20 cellular contexts compared by ENCODE assay signal in the genomic region with DNA sequence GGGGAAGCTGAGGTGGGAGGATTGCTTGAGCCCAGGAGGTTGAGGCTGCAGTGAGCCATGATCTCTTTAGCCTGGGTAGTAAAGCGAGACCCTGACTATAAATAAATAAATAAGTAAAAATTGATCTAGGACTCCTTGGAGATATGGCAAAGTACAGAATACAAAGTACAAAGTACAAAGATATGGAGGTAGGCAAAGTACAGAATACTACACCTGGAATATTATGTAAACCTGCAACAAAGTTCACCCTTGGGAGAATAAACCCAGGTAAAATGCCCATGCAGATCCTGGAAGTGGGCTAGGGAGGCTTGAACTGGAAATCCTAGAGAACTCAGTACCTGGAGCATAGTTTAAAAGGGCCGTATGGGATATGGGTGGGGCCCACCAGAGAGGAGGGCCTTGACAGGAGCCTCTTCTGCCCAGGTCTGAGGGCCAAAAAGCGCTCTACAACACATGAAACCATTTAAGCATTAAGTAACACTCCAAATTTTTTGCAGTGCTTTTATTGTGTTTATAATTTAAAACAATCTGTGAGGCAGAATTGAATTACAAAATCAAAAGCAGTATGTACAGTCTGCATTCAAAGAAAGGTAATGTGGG. TPM values are rescaled to one million over a fixed set of nuclear protein-coding genes. Genes with fewer than 3 reads are reported as not detected.
DNase-seq lines count a peak whose midpoint lies in the region; ATAC-seq, FAIRE-seq and TF ChIP-seq lines count a peak whose summit lies in the region.
"Had no signal": no experiment of that assay in that cellular context is flagged by ENCODE, and none has a peak within 500 bp of the region (broad histone marks: within the 10 kb centered on the region; RNA-seq: fewer than 3 reads in every experiment).

No MANE protein-coding gene starts in this region.

- intact Hi-C loops in HepG2 (cut with micrococcal nuclease; ENCODE audit: unreplicated experiment) = no loop called here
- intact Hi-C loops in vagina (cut with DNase I) = loop anchor here (5.0 to 10.0 kb wide), 2 partner anchors 168 to 355 kb away; no protein-coding TSS in a partner anchor

- TF ChIP-seq POLR2A in HepG2 (IDR thresholded peaks at IDR 0.05; ENCODE audit: insufficient read depth in 1 of 2, low read depth in 2 of 2, low read length in 2 of 2) = no peak
- no peak for TF ChIP-seq POLR2A in vagina (IDR thresholded peaks at IDR 0.05)

- no peak overlapping the region for H3K4me3 ChIP-seq in HepG2 (replicated peaks in 1 of 3; ENCODE audit: insufficient read depth in 1 of 3, low read depth in 2 of 3, low read length in 3 of 3)
- H3K4me3 ChIP-seq in vagina = no peak overlapping the region
- H3K4me3 ChIP-seq: GM23248 had no signal

- in situ Hi-C loops in HepG2 (cut with HindIII; ENCODE audit: extremely low pct_ligation_motif_present, low pct_unique_long_range_greater_than_20kb) = no loop called here

- peaks cover 5% of the 10 kb centered on the region for H3K79me2 ChIP-seq in HepG2 (ENCODE audit: insufficient read depth, low read length)

- H3K9me3 Mint-ChIP-seq in activated naive CD4-positive, alpha-beta T cell treated with anti-CD3 and anti-CD28 coated beads, Interleukin-2, amount 50 U/mL, for 24 hours = no peaks in the 10 kb centered on the region
- H3K9me3 Mint-ChIP-seq in brain = no peaks in the 10 kb centered on the region
- H3K9me3 Mint-ChIP-seq: CD8-positive, alpha-beta memory T cell had no signal

- no peak for TF ChIP-seq RAD21 in HepG2 (CRISPR knock-in tag; IDR thresholded peaks at IDR 0.05)

- no peaks in the 10 kb centered on the region for H3K9me3 ChIP-seq in HepG2 (ENCODE audit: low read length)
- no peaks in the 10 kb centered on the region for H3K9me3 ChIP-seq in vagina

- no peak overlapping the region for H3K4me2 ChIP-seq in HepG2 (ENCODE audit: low read depth, low read length)

- POLR2A ChIA-PET in HepG2 (lab: Yijun Ruan, JAX) = no interaction called here

- no peak for DNase-seq in activated naive CD4-positive, alpha-beta T cell treated with Interleukin-2 at 50 U/mL for 16 hours
- DNase-seq in HepG2 (ENCODE audit: low spot score) (no peak), vagina (ENCODE audit: extremely low spot score in 2 of 2) (no peak), D721Med (ENCODE audit: insufficient read length, low spot score) (no peak)
- DNase-seq: 8988T; CD8-positive, alpha-beta memory T cell; DMS79 treated with DMSO at 0.1 percent for 48 hours; GM23248; HCEC 1CT; KBM-7; NCI-H1048; NCI-H1436 treated with DMSO at 0.1 percent for 48 hours; NCI-H2081; NCI-H510A; NCI-H774 had no signal

- WGBS in HepG2 (ENCODE audit: low lambda C conversion rate) = 96% methylated on average over 3 of the region's 3 CpGs

- peaks cover 10% of the 10 kb centered on the region; the same call in 1 of the 2 replicates for H3K4me1 ChIP-seq in HepG2 (ENCODE audit: insufficient read depth, low read length)
- peaks cover 17% of the 10 kb centered on the region for H3K4me1 ChIP-seq in vagina

- no peaks in the 10 kb centered on the region for H3K27me3 Mint-ChIP-seq in activated naive CD4-positive, alpha-beta T cell treated with anti-CD3 and anti-CD28 coated beads, Interleukin-2, amount 50 U/mL, for 24 hours
- no peaks in the 10 kb centered on the region for H3K27me3 Mint-ChIP-seq in brain
- H3K27me3 Mint-ChIP-seq: CD8-positive, alpha-beta memory T cell had no signal

- CTCF ChIA-PET in HepG2 (lab: Yijun Ruan, JAX; ENCODE audit: low intra/inter-chr PET ratio, low total read pairs) = no interaction called here

- TF ChIP-seq CTCF in brain (conservative IDR thresholded peaks at IDR 0.05) (no peak), HepG2 (CRISPR knock-in tag; IDR thresholded peaks at IDR 0.05) (no peak), vagina (IDR thresholded peaks at IDR 0.05) (no peak), D721Med (IDR thresholded peaks at IDR 0.05; ENCODE audit: insufficient read depth, missing control alignments) (no peak)

- peaks cover 45% of the 10 kb centered on the region for H3K4me1 Mint-ChIP-seq in activated naive CD4-positive, alpha-beta T cell treated with anti-CD3 and anti-CD28 coated beads, Interleukin-2, amount 50 U/mL, for 24 hours
- peaks cover 37% of the 10 kb centered on the region for H3K4me1 Mint-ChIP-seq in brain

- H4K20me1 ChIP-seq in HepG2 (ENCODE audit: insufficient read depth, low read length) = no peaks in the 10 kb centered on the region

- ATAC-seq in HepG2 = no peak
- no peak for ATAC-seq in GM19023 (IDR thresholded peaks at IDR 0.05; ENCODE audit: unreplicated experiment)
- ATAC-seq in HG03108 (IDR thresholded peaks at IDR 0.05; ENCODE audit: unreplicated experiment) = no peak
- ATAC-seq: Panc1 had no signal

- H3K36me3 ChIP-seq in HepG2 (replicated peaks in 1 of 2; ENCODE audit: control insufficient read depth in 1 of 2, insufficient read depth in 2 of 2, low read length in 2 of 2) (peaks cover 2 to 18% of the 10 kb centered on the region in 2 experiments; a peak in 3 of 5 replicates), vagina (peaks cover 0 to 6% of the 10 kb centered on the region in 2 donors)

- H3K27me3 ChIP-seq in HepG2 (ENCODE audit: control insufficient read depth in 1 of 2, insufficient read depth in 2 of 2, low read length in 2 of 2) = no peaks in the 10 kb centered on the region
- no peaks in the 10 kb centered on the region for H3K27me3 ChIP-seq in vagina

- H3K27ac Mint-ChIP-seq in activated naive CD4-positive, alpha-beta T cell treated with anti-CD3 and anti-CD28 coated beads, Interleukin-2, amount 50 U/mL, for 24 hours = peak overlapping the region; percentile 72
- H3K27ac Mint-ChIP-seq in brain = peak overlapping the region in 4 of 5 experiments; percentile 23 to 84 (median 69)

- no peak overlapping the region for H2AFZ ChIP-seq in HepG2 (ENCODE audit: low read length)
- H2AFZ ChIP-seq: GM23248 had no signal

- peaks cover 21% of the 10 kb centered on the region for H3K36me3 Mint-ChIP-seq in activated naive CD4-positive, alpha-beta T cell treated with anti-CD3 and anti-CD28 coated beads, Interleukin-2, amount 50 U/mL, for 24 hours
- H3K36me3 Mint-ChIP-seq in brain = peaks cover 65% of the 10 kb centered on the region

- H3K27ac ChIP-seq in HepG2 (ENCODE audit: extremely low read length, insufficient read depth, low read length) = no peak overlapping the region
- peak overlapping the region; percentile 55 for H3K27ac ChIP-seq in vagina
- H3K27ac ChIP-seq: GM23248 had no signal

- no TSS peak for BruUV-seq in HepG2 (replicated peaks; lab: Mats Ljungman, UMichigan)

- TF ChIP-seq EP300 in HepG2 (IDR thresholded peaks at IDR 0.05; ENCODE audit: low read depth in 2 of 2, low read length in 2 of 2) (no peak), HepG2 (CRISPR knock-in tag; IDR thresholded peaks at IDR 0.05; ENCODE audit: borderline replicate concordance) (no peak)

- no peak overlapping the region for H3K9ac ChIP-seq in HepG2 (ENCODE audit: insufficient read depth, low read depth, low read length)
- H3K9ac ChIP-seq: GM23248 had no signal

- no peak for FAIRE-seq in HepG2 (lab: Jason Lieb, UNC)
- FAIRE-seq in D721Med (lab: Jason Lieb, UNC) = no peak

- H3K4me3 Mint-ChIP-seq in activated naive CD4-positive, alpha-beta T cell treated with anti-CD3 and anti-CD28 coated beads, Interleukin-2, amount 50 U/mL, for 24 hours = no peak overlapping the region
- H3K4me3 Mint-ChIP-seq in brain = no peak overlapping the region
- H3K4me3 Mint-ChIP-seq: CD8-positive, alpha-beta memory T cell had no signal

TF ChIP-seq in HepG2, 621 proteins besides CTCF, POLR2A, EP300 and RAD21:
- TF ChIP-seq ZNF333 (CRISPR knock-in tag; IDR thresholded peaks at IDR 0.05; ENCODE audit: borderline replicate concordance) (no peak), HNF4A (CRISPR knock-in tag; IDR thresholded peaks at IDR 0.05) (peak; percentile 34; the same call in 1 of the 2 replicates)

RNA-seq across cellular contexts. Expression of a gene that starts 20.7 kb away (rescaled TPM):
- 73.0 TPM for polyA plus RNA-seq in brain (ENCODE audit: insufficient read depth, low read depth, low replicate concordance)
- total RNA-seq in HepG2 (2016; rRNA removed; fragmentation: Illumina TruSeq; extraction: Trizol) = 72.1 and 104 TPM in 2 replicates
- 19.3 and 21.9 TPM in 2 replicates for total RNA-seq in HepG2 (2016; cell fraction: cytosol; rRNA removed; fragmentation: Illumina TruSeq; extraction: Trizol; ENCODE audit: low read depth)
- total RNA-seq in HepG2 (2016; cell fraction: insoluble cytoplasmic fraction; rRNA removed; fragmentation: Illumina TruSeq; extraction: Trizol) = 69.2 and 107 TPM in 2 replicates
- total RNA-seq in HepG2 (2016; cell fraction: membrane; rRNA removed; fragmentation: Illumina TruSeq; extraction: Trizol) = 24.6 and 25.7 TPM in 2 replicates
- total RNA-seq in HepG2 (2016; cell fraction: nucleus; rRNA removed; fragmentation: Illumina TruSeq; extraction: Trizol) = 28.3 and 31.8 TPM in 2 replicates
- 15.2 and 16.1 TPM in 2 replicates for polyA plus RNA-seq in HepG2 (2011; rRNA removed)
- 10.5 and 13.3 TPM in 2 replicates for polyA plus RNA-seq in HepG2 (2011; cell fraction: cytosol; rRNA removed)
- polyA plus RNA-seq in HepG2 (2011; cell fraction: nucleus; rRNA removed) = 6.2 and 8.3 TPM in 2 replicates
- polyA plus RNA-seq in HepG2 (2012) = 23.2 and 26.0 TPM in 2 replicates
- 10.3 TPM in 2 replicates for polyA plus RNA-seq in HepG2 (2016; cell fraction: cytosol; fragmentation: Illumina TruSeq; extraction: Trizol; ENCODE audit: low read depth)
- 106 and 107 TPM in 2 replicates for polyA plus RNA-seq in HepG2 (2016; cell fraction: insoluble cytoplasmic fraction; fragmentation: Illumina TruSeq; extraction: Trizol; ENCODE audit: low read depth)
- 15.9 and 17.3 TPM in 2 replicates for polyA plus RNA-seq in HepG2 (2016; cell fraction: membrane; fragmentation: Illumina TruSeq; extraction: Trizol; ENCODE audit: low read depth)
- 37.7 and 41.1 TPM in 2 replicates for polyA plus RNA-seq in HepG2 (2016; cell fraction: nucleus; fragmentation: Illumina TruSeq; extraction: Trizol; ENCODE audit: insufficient read depth, low read depth)
- polyA minus RNA-seq in HepG2 (2011; rRNA and poly(A)+ RNA removed; ENCODE audit: low replicate concordance) = 16.7 and 45.6 TPM in 2 replicates
- 8.1 and 9.6 TPM in 2 replicates for polyA minus RNA-seq in HepG2 (2011; cell fraction: cytosol; rRNA and poly(A)+ RNA removed)
- 15.7 and 18.4 TPM in 2 replicates for polyA minus RNA-seq in HepG2 (2011; cell fraction: nucleus; rRNA and poly(A)+ RNA removed)
- total RNA-seq in vagina = 29.7 TPM
